Comparison of ENCODE assay signal across 15 cellular contexts in the genomic region with DNA sequence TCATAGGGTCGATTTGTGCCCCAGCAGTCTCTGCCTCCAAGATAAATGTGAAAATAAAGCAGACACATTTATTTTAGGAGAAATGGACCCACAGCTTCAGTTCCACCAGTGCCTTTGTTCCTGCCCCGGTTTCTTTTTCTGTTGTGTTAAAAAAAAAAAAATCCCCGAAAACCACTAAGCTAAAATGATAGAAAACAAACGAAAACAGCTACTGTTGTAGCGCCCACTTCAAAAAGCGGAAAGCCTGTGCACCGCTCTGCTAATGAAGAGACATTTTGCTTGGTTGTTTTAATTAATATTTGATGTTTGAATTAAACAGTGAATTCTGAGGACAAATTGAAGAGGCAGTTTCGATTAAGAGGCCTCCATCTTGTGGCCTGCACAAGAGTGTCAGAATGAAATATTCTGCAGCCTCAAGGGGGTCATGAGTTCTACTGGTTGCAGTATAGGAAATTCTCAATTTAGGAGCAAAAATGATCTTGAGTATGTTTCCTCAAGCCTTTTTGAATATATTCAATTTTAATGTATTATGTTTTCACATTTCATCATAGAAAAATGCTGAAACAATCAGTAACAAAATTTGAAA.
DNase-seq lines count a peak whose midpoint lies in the region; ATAC-seq and TF ChIP-seq lines count a peak whose summit lies in the region.
"Had no signal": no experiment of that assay in that cellular context is flagged by ENCODE, and none has a peak within 500 bp of the region (broad histone marks: within the 10 kb centered on the region; RNA-seq: fewer than 3 reads in every experiment).

No MANE protein-coding gene starts in this region.

- no peaks in the 10 kb centered on the region for H3K9me3 ChIP-seq in CD4-positive, alpha-beta memory T cell (ENCODE audit: control insufficient read depth in 1 of 2, low read length in 2 of 2)
- no peaks in the 10 kb centered on the region for H3K9me3 ChIP-seq in DND-41 (ENCODE audit: insufficient read depth, low read length, severe bottlenecking)
- H3K9me3 ChIP-seq: tibial nerve had no signal

- peak overlapping the region; percentile 13; the same call in 1 of the 2 replicates for H2AFZ ChIP-seq in DND-41 (ENCODE audit: low read depth, low read length)
- H2AFZ ChIP-seq: hepatocyte had no signal

- H3K9me3 Mint-ChIP-seq in CD4-positive, alpha-beta memory T cell = no peaks in the 10 kb centered on the region
- no peaks in the 10 kb centered on the region for H3K9me3 Mint-ChIP-seq in activated CD4-positive, alpha-beta memory T cell treated with anti-CD3 and anti-CD28 coated beads for 36 hours
- no peaks in the 10 kb centered on the region for H3K9me3 Mint-ChIP-seq in effector memory CD8-positive, alpha-beta T cell

- CTCF ChIA-PET in CD4-positive, alpha-beta memory T cell (lab: Charles Lee; ENCODE audit: partially characterized antibody) = interaction anchor here (0.7 to 2.5 kb wide), 6 partner anchors 10 to 168 kb away, joined by 3 to 7 read pairs (median 4); no protein-coding TSS in a partner anchor
- CTCF ChIA-PET in activated CD4-positive, alpha-beta memory T cell treated with anti-CD3 and anti-CD28 coated beads for 36 hours (lab: Charles Lee) = interaction anchor here (1.1 kb wide), 1 partner anchor 9 kb away, joined by 3 read pairs; no protein-coding TSS in a partner anchor

- H3K4me2 ChIP-seq in DND-41 (ENCODE audit: insufficient read depth, low read length) = peak overlapping the region; percentile 23; the same call in 1 of the 2 replicates
- H3K4me2 ChIP-seq: hepatocyte had no signal

- H3K27ac Mint-ChIP-seq in CD4-positive, alpha-beta memory T cell = peak overlapping the region; percentile 77 to 97 (median 92)
- H3K27ac Mint-ChIP-seq in activated CD4-positive, alpha-beta memory T cell treated with anti-CD3 and anti-CD28 coated beads for 36 hours = peak overlapping the region; percentile 77
- H3K27ac Mint-ChIP-seq in effector memory CD8-positive, alpha-beta T cell = peak overlapping the region; percentile 77 to 94

- H3K79me2 ChIP-seq in DND-41 (ENCODE audit: insufficient read depth, low read length) = peaks cover 33% of the 10 kb centered on the region

- H3K4me1 Mint-ChIP-seq in CD4-positive, alpha-beta memory T cell = peaks cover 11 to 53% (median 26%) of the 10 kb centered on the region in 4 donors
- peaks cover 24% of the 10 kb centered on the region for H3K4me1 Mint-ChIP-seq in activated CD4-positive, alpha-beta memory T cell treated with anti-CD3 and anti-CD28 coated beads for 36 hours (ENCODE audit: low read depth)
- peaks cover 20 to 28% of the 10 kb centered on the region in 2 donors for H3K4me1 Mint-ChIP-seq in effector memory CD8-positive, alpha-beta T cell (ENCODE audit: low read depth in 2 of 2)

- peaks cover 24% of the 10 kb centered on the region for H3K4me1 ChIP-seq in CD4-positive, alpha-beta memory T cell (ENCODE audit: insufficient read depth, low read length)
- H3K4me1 ChIP-seq in DND-41 (ENCODE audit: insufficient read depth, low read length) = peaks cover 16% of the 10 kb centered on the region
- H3K4me1 ChIP-seq: tibial nerve had no signal

- no peak for TF ChIP-seq CTCF in DND-41 (IDR thresholded peaks at IDR 0.05; ENCODE audit: borderline replicate concordance, extremely low read depth, low read length, poor library complexity, severe bottlenecking)

- peak overlapping the region in 1 of 2 donors; percentile 35 for H3K4me3 ChIP-seq in CD4-positive, alpha-beta memory T cell (ENCODE audit: low read length in 2 of 2)
- no peak overlapping the region for H3K4me3 ChIP-seq in DND-41 (ENCODE audit: low read depth in 1 of 2, low read length in 2 of 2)
- H3K4me3 ChIP-seq: hepatocyte, tibial nerve had no signal

- no peaks in the 10 kb centered on the region for H3K36me3 ChIP-seq in CD4-positive, alpha-beta memory T cell (ENCODE audit: insufficient read depth, low read length)
- peaks cover 32% of the 10 kb centered on the region for H3K36me3 ChIP-seq in DND-41 (ENCODE audit: insufficient read depth, low read length)

- H3K4me3 Mint-ChIP-seq in CD4-positive, alpha-beta memory T cell = peak overlapping the region; percentile 70 to 88 (median 80)
- H3K4me3 Mint-ChIP-seq in activated CD4-positive, alpha-beta memory T cell treated with anti-CD3 and anti-CD28 coated beads for 36 hours = peak overlapping the region; percentile 50
- peak overlapping the region; percentile 58 to 69 for H3K4me3 Mint-ChIP-seq in effector memory CD8-positive, alpha-beta T cell

- H3K27me3 Mint-ChIP-seq in CD4-positive, alpha-beta memory T cell = no peaks in the 10 kb centered on the region
- no peaks in the 10 kb centered on the region for H3K27me3 Mint-ChIP-seq in activated CD4-positive, alpha-beta memory T cell treated with anti-CD3 and anti-CD28 coated beads for 36 hours
- H3K27me3 Mint-ChIP-seq in effector memory CD8-positive, alpha-beta T cell = no peaks in the 10 kb centered on the region

- POLR2A ChIA-PET in CD4-positive, alpha-beta memory T cell (lab: Charles Lee; ENCODE audit: partially characterized antibody) = interaction anchor here (0.7 to 2.0 kb wide), 9 partner anchors 10 to 126 kb away, joined by 3 to 7 read pairs (median 4); no protein-coding TSS in a partner anchor
- POLR2A ChIA-PET in activated CD4-positive, alpha-beta memory T cell treated with anti-CD3 and anti-CD28 coated beads for 36 hours (lab: Charles Lee) = no interaction called here

- peak overlapping the region; percentile 28 for H3K9ac ChIP-seq in DND-41 (ENCODE audit: low read depth, low read length)

- peaks cover 21 to 35% of the 10 kb centered on the region in 2 donors for H3K36me3 Mint-ChIP-seq in CD4-positive, alpha-beta memory T cell
- H3K36me3 Mint-ChIP-seq in activated CD4-positive, alpha-beta memory T cell treated with anti-CD3 and anti-CD28 coated beads for 36 hours = peaks cover 10% of the 10 kb centered on the region
- H3K36me3 Mint-ChIP-seq in effector memory CD8-positive, alpha-beta T cell (ENCODE audit: insufficient read depth) = peaks cover 17% of the 10 kb centered on the region

- peak in 4 of 5 donors; percentile 23 to 55 (median 40) for DNase-seq in CD4-positive, alpha-beta memory T cell
- no peak for DNase-seq in DND-41
- no peak for DNase-seq in activated CD4-positive, alpha-beta memory T cell treated with anti-CD3 and anti-CD28 coated beads for 36 hours
- DNase-seq in effector memory CD8-positive, alpha-beta T cell = peak in 1 of 3 experiments; percentile 13
- no peak for DNase-seq in NK-92 treated with Interleukin-12 subunit alpha and Interleukin-12 subunit beta, amount 100 ng/mL, for 24 hours (lab: John Stamatoyannopoulos, UW)
- no peak for DNase-seq in pons (ENCODE audit: low spot score)
- DNase-seq: activated gamma-delta T cell, AML-193, NCI-H1105 treated with DMSO at 0.1 percent for 48 hours, NCI-H2107, NCI-H510A, right cardiac atrium had no signal

- peaks cover 3% of the 10 kb centered on the region; the same call in 1 of the 2 replicates for H4K20me1 ChIP-seq in DND-41 (ENCODE audit: insufficient read depth, low read length)

- peak; percentile 33 for ATAC-seq in DND-41 (ENCODE audit: insufficient read depth, low read depth)
- peak; percentile 56 for ATAC-seq in effector memory CD8-positive, alpha-beta T cell (replicated peaks)
- ATAC-seq in GM18517 (IDR thresholded peaks at IDR 0.05; ENCODE audit: unreplicated experiment) = no peak
- ATAC-seq: right cardiac atrium had no signal

- H3K27ac ChIP-seq in CD4-positive, alpha-beta memory T cell (ENCODE audit: low read depth, low read length) = peak overlapping the region; percentile 31
- H3K27ac ChIP-seq in DND-41 (ENCODE audit: low read length) = peak overlapping the region; percentile 62
- H3K27ac ChIP-seq: hepatocyte, tibial nerve had no signal

- no peaks in the 10 kb centered on the region for H3K27me3 ChIP-seq in CD4-positive, alpha-beta memory T cell (ENCODE audit: insufficient read depth, low read length)
- no peaks in the 10 kb centered on the region for H3K27me3 ChIP-seq in DND-41 (ENCODE audit: insufficient read depth, low read length, poor library complexity)
- H3K27me3 ChIP-seq: hepatocyte, tibial nerve had no signal

- intact Hi-C loops in CD4-positive, alpha-beta memory T cell (cut with micrococcal nuclease) = loop anchor here (5.0 kb wide), 1 partner anchor 61 kb away; no protein-coding TSS in a partner anchor
- intact Hi-C loops in activated CD4-positive, alpha-beta memory T cell treated with anti-CD3 and anti-CD28 coated beads for 36 hours (cut with micrococcal nuclease) = no loop called here

Comparison
In these comparisons a context has a peak if more than half of its experiments do, and no peak if none do; other contexts are left out.
1. DNase-seq: peak in CD4-positive, alpha-beta memory T cell (4 of 5); none in DND-41 (single experiment), activated CD4-positive, alpha-beta memory T cell treated with anti-CD3 and anti-CD28 coated beads for 36 hours (single experiment), NK-92 treated with Interleukin-12 subunit alpha and Interleukin-12 subunit beta, amount 100 ng/mL, for 24 hours (single experiment) and pons (single experiment).
2. Peak in every context shown above with its lines, with median percentiles within 50 percentile points of each other: H3K27ac Mint-ChIP-seq and H3K4me3 Mint-ChIP-seq.